8 cellular contexts compared by ENCODE assay signal in genomic region chr3:114383875-114384557, GRCh38.
DNase-seq lines count a peak whose midpoint lies in the region; ATAC-seq and TF ChIP-seq lines count a peak whose summit lies in the region.

No MANE protein-coding gene starts in this region.

- no peaks in the 10 kb centered on the region for H4K20me1 ChIP-seq in hepatocyte (ENCODE audit: insufficient read depth, poor library complexity, severe bottlenecking)

- H3K27me3 ChIP-seq in HAP-1 (ENCODE audit: low read depth) (no peaks in the 10 kb centered on the region), hepatocyte (no peaks in the 10 kb centered on the region)

- no peak for TF ChIP-seq POLR2A in NB4 (IDR thresholded peaks at IDR 0.05; ENCODE audit: extremely low read depth, insufficient read length)

- TF ChIP-seq CTCF in GM10266 (IDR thresholded peaks at IDR 0.05; ENCODE audit: control insufficient read depth, insufficient read depth, low read depth, missing control alignments) (peak; percentile 92), NB4 (IDR thresholded peaks at IDR 0.05; ENCODE audit: low read depth, low read length) (peak; percentile 89), astrocyte of the cerebellum (IDR thresholded peaks at IDR 0.05; ENCODE audit: low read depth, low read length, missing control alignments) (peak; percentile 95), hepatocyte (IDR thresholded peaks at IDR 0.05; ENCODE audit: poor library complexity) (peak; percentile 93)

- 61% methylated on average over 12 of the region's 12 CpGs for WGBS in hepatocyte (ENCODE audit: low lambda C conversion rate, missing lambda C conversion rate)

- H3K79me2 ChIP-seq in hepatocyte: no peaks in the 10 kb centered on the region

- in situ Hi-C loops in HAP-1 (cut with MboI; ENCODE audit: low sequenced_read_pairs) (no loop called here), astrocyte of the cerebellum (cut with HindIII; ENCODE audit: low sequenced_read_pairs) (no loop called here)

- DNase-seq in GM10266 (ENCODE audit: extremely low spot score) (peak; percentile 60), HAP-1 (ENCODE audit: low spot score in 2 of 2) (peak; percentile 89 to 94), NB4 (ENCODE audit: low read depth) (peak; percentile 63), T-helper 9 cell (peak; percentile 34), astrocyte of the cerebellum (ENCODE audit: low read depth) (peak; percentile 79), hepatocyte (ENCODE audit: low spot score) (peak; percentile 88), sciatic nerve (ENCODE audit: low spot score) (peak; percentile 90)

- H3K36me3 ChIP-seq in HAP-1 (replicated peaks) (no peaks in the 10 kb centered on the region; the same call in 1 of the 2 replicates), hepatocyte (replicated peaks; ENCODE audit: insufficient read depth, low read depth) (no peaks in the 10 kb centered on the region)

- peak; percentile 88 for ATAC-seq in sciatic nerve
- ATAC-seq in GM19328 (IDR thresholded peaks at IDR 0.05; ENCODE audit: unreplicated experiment): no peak

- H2AFZ ChIP-seq in hepatocyte: peak overlapping the region; percentile 41

- H3K4me1 ChIP-seq in HAP-1 (peaks cover 31% of the 10 kb centered on the region), hepatocyte (ENCODE audit: insufficient read depth) (peaks cover 15% of the 10 kb centered on the region)

- no peaks in the 10 kb centered on the region for H3K9me3 ChIP-seq in HAP-1
- no peaks in the 10 kb centered on the region for H3K9me3 ChIP-seq in hepatocyte (ENCODE audit: low read depth)

- peak overlapping the region; percentile 63 for H3K27ac ChIP-seq in hepatocyte

- peak overlapping the region; percentile 48 for H3K4me2 ChIP-seq in hepatocyte

- H3K4me3 ChIP-seq in HAP-1: peak overlapping the region; percentile 18
- H3K4me3 ChIP-seq in NB4 (ENCODE audit: low read depth, low read length): no peak overlapping the region
- H3K4me3 ChIP-seq in astrocyte of the cerebellum (ENCODE audit: low read depth, low read length): peak overlapping the region; percentile 26
- no peak overlapping the region for H3K4me3 ChIP-seq in hepatocyte

- intact Hi-C loops in sciatic nerve (cut with DNase I): no loop called here

- no peaks in the 10 kb centered on the region for H3K9me2 ChIP-seq in hepatocyte (replicated peaks; ENCODE audit: insufficient read depth)

Comparison
In these comparisons a context has a peak if more than half of its experiments do, and no peak if none do; other contexts are left out.
1. DNase-seq: peak in every context shown above with its lines; median percentile 92 in HAP-1; 90 in sciatic nerve; 88 in hepatocyte; 79 in astrocyte of the cerebellum; 63 in NB4; 60 in GM10266; 34 in T-helper 9 cell.
2. H3K4me3 ChIP-seq: peak in HAP-1 (single experiment) and astrocyte of the cerebellum (single experiment); none in NB4 (single experiment) and hepatocyte (single experiment).
3. Peak in every context shown above with its lines, with median percentiles within 50 percentile points of each other: CTCF ChIP-seq.